9 cellular contexts compared by ENCODE assay signal in the genomic region with DNA sequence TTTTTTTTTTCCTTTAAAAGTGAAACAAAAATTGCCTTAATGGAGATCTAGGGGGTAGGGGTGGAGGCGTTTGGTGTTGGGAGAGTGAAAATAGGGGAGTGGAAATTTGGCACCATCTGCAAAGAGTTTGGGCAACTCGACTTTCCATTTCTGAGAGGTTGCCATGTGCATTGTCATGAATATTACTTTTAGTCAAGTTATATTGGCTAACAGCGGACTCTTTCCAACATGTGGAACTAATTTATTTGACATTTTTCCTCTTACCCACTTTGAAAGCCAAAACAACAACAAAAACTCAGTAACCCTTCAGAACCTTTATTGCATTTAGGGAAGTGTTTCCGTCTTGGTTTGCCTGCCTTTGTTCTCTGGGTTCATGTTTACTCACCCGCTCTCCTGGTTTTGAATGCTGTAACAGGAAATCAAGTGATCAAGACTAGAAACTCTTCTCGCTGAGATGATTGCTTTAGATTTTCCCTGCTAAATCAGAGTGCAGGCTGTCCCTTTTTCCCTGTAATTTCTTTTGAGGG.
DNase-seq lines count a peak whose midpoint lies in the region; ATAC-seq and TF ChIP-seq lines count a peak whose summit lies in the region.
"Had no signal": no experiment of that assay in that cellular context is flagged by ENCODE, and none has a peak within 500 bp of the region (broad histone marks: within the 10 kb centered on the region; RNA-seq: fewer than 3 reads in every experiment).

No MANE protein-coding gene starts in this region.

- WGBS in gastroesophageal sphincter (ENCODE audit: low coverage in 1 of 2), 2 donors, result 32 to 71% methylated on average over 6 of the region's 6 CpGs

- no peak for TF ChIP-seq POLR2A in gastroesophageal sphincter (IDR thresholded peaks at IDR 0.05)

- H3K27me3 Mint-ChIP-seq in T-cell, result no peaks in the 10 kb centered on the region
- H3K27me3 Mint-ChIP-seq in activated CD8-positive, alpha-beta memory T cell treated with anti-CD3 and anti-CD28 coated beads, Interleukin-2, amount 10 ng/mL, durations not matched to agents 7 days and 5 days, result peaks cover 24% of the 10 kb centered on the region

- H3K4me3 Mint-ChIP-seq in T-cell, result peak overlapping the region; percentile 7 to 67 (median 11)
- H3K4me3 Mint-ChIP-seq in activated CD8-positive, alpha-beta memory T cell treated with anti-CD3 and anti-CD28 coated beads, Interleukin-2, amount 10 ng/mL, durations not matched to agents 7 days and 5 days, result no peak overlapping the region

- no peaks in the 10 kb centered on the region for H3K27me3 ChIP-seq in gastroesophageal sphincter

- peaks cover 44 to 67% (median 56%) of the 10 kb centered on the region in 3 donors for H3K4me1 Mint-ChIP-seq in T-cell
- peaks cover 17% of the 10 kb centered on the region for H3K4me1 Mint-ChIP-seq in activated CD8-positive, alpha-beta memory T cell treated with anti-CD3 and anti-CD28 coated beads, Interleukin-2, amount 10 ng/mL, durations not matched to agents 7 days and 5 days

- in situ Hi-C loops in G401 (cut with HindIII; ENCODE audit: low sequenced_read_pairs), result no loop called here

- H3K9me3 Mint-ChIP-seq in T-cell, result no peaks in the 10 kb centered on the region
- no peaks in the 10 kb centered on the region for H3K9me3 Mint-ChIP-seq in activated CD8-positive, alpha-beta memory T cell treated with anti-CD3 and anti-CD28 coated beads, Interleukin-2, amount 10 ng/mL, durations not matched to agents 7 days and 5 days (ENCODE audit: low read depth)

- ATAC-seq in T-cell (replicated peaks in 1 of 4) (peak in 3 of 4 experiments; percentile 58 to 73 (median 62)), gastroesophageal sphincter (peak; percentile 29)
- no peak for ATAC-seq in activated CD8-positive, alpha-beta memory T cell treated with anti-CD3 and anti-CD28 coated beads, Interleukin-2, amount 10 ng/mL, durations not matched to agents 7 days and 5 days

- peak; percentile 15 for DNase-seq in G401 (ENCODE audit: low spot score)
- peak in 3 of 34 experiments; percentile 1 to 4 (median 2) for DNase-seq in T-cell
- DNase-seq in renal cortical epithelial cell (ENCODE audit: low read depth), result peak; percentile 40
- DNase-seq in activated CD8-positive, alpha-beta memory T cell treated with anti-CD3 and anti-CD28 coated beads, Interleukin-2, amount 10 ng/mL, durations not matched to agents 7 days and 5 days, result no peak
- DNase-seq in CD1c-positive myeloid dendritic cell (ENCODE audit: extremely low spot score), result no peak
- no peak for DNase-seq in activated CD8-positive, alpha-beta memory T cell treated with anti-CD3 and anti-CD28 coated beads, Interleukin-2, amount 50 U/mL, for 4 hours
- DNase-seq in NCI-H446 (lab: John Stamatoyannopoulos, UW), result no peak
- DNase-seq: stimulated activated CD4-positive, alpha-beta T cell treated with anti-CD3 and anti-CD28 coated beads, Interleukin-4, amount 100 ng/mL, for 4 hours had no signal

- H3K4me3 ChIP-seq in gastroesophageal sphincter, result peak overlapping the region; percentile 19

- H3K27ac ChIP-seq in gastroesophageal sphincter, result peak overlapping the region in 3 of 4 donors; percentile 41 to 68 (median 44)

- no peak for TF ChIP-seq CTCF in gastroesophageal sphincter (IDR thresholded peaks at IDR 0.05)

- no peak for TF ChIP-seq EP300 in gastroesophageal sphincter (IDR thresholded peaks at IDR 0.05)

- POLR2A ChIA-PET in T-cell (lab: Charles Lee), result no interaction called here

- H3K36me3 ChIP-seq in gastroesophageal sphincter, result no peaks in the 10 kb centered on the region

- peak overlapping the region; percentile 87 to 95 for H3K27ac Mint-ChIP-seq in T-cell
- no peak overlapping the region for H3K27ac Mint-ChIP-seq in activated CD8-positive, alpha-beta memory T cell treated with anti-CD3 and anti-CD28 coated beads, Interleukin-2, amount 10 ng/mL, durations not matched to agents 7 days and 5 days

- no peaks in the 10 kb centered on the region for H3K36me3 Mint-ChIP-seq in T-cell
- peaks cover 2% of the 10 kb centered on the region for H3K36me3 Mint-ChIP-seq in activated CD8-positive, alpha-beta memory T cell treated with anti-CD3 and anti-CD28 coated beads, Interleukin-2, amount 10 ng/mL, durations not matched to agents 7 days and 5 days

- CTCF ChIA-PET in T-cell (lab: Charles Lee), result no interaction called here
- CTCF ChIA-PET in activated CD8-positive, alpha-beta memory T cell treated with anti-CD3 and anti-CD28 coated beads, Interleukin-2, amount 10 ng/mL, durations not matched to agents 7 days and 5 days (lab: Charles Lee), result no interaction called here

- H3K9me3 ChIP-seq in gastroesophageal sphincter, result no peaks in the 10 kb centered on the region

- H3K4me1 ChIP-seq in gastroesophageal sphincter, result peaks cover 7 to 71% (median 12%) of the 10 kb centered on the region in 3 donors

Comparison
In these comparisons a context has a peak if more than half of its experiments do, and no peak if none do; other contexts are left out.
1. DNase-seq: peak in G401 (single experiment) and renal cortical epithelial cell (single experiment); none in activated CD8-positive, alpha-beta memory T cell treated with anti-CD3 and anti-CD28 coated beads, Interleukin-2, amount 10 ng/mL, durations not matched to agents 7 days and 5 days (single experiment), CD1c-positive myeloid dendritic cell (single experiment), activated CD8-positive, alpha-beta memory T cell treated with anti-CD3 and anti-CD28 coated beads, Interleukin-2, amount 50 U/mL, for 4 hours (single experiment) and NCI-H446 (0 of 2).